Comparison of ENCODE assay signal across 23 cellular contexts in genomic region chr3:15436246-15436645, GRCh38.
"Had no signal": no experiment of that assay in that cellular context is flagged by ENCODE, and none has a peak within 500 bp of the region (broad histone marks: within the 10 kb centered on the region; RNA-seq: fewer than 3 reads in every experiment).

No MANE protein-coding gene starts in this region.

- DNase-seq: activated CD4-positive, alpha-beta T cell treated with anti-CD3 and anti-CD28 coated beads, Interleukin-2, amount 50 U/mL, for 1 hour; activated CD4-positive, CD25-positive, alpha-beta regulatory T cell treated with anti-CD3 and anti-CD28 coated beads, Interleukin-2, amount 50 U/mL, for 72 hours; activated CD8-positive, alpha-beta T cell treated with anti-CD3 and anti-CD28 coated beads for 36 hours; activated effector memory CD4-positive, alpha-beta T cell treated with Interleukin-2 at 50 U/mL for 16 hours; activated naive CD4-positive, alpha-beta T cell treated with Interleukin-2 at 50 U/mL for 16 hours; activated T-cell treated with anti-CD3 and anti-CD28 coated beads, Interleukin-2, amount 50 U/mL, for 48 hours; aorta; body of pancreas; heart right ventricle; kidney glomerular epithelial cell; left lung; lower lobe of right lung; mesendoderm; ovary; stimulated activated CD4-positive, alpha-beta T cell treated with anti-CD3 and anti-CD28 coated beads, Interleukin-1b, Interleukin-23, amount 100 ng/mL, for 48 hours; stimulated activated CD4-positive, alpha-beta T cell treated with anti-CD3 and anti-CD28 coated beads, Interleukin-4, amount 100 ng/mL, for 4 hours; stimulated activated CD8-positive, alpha-beta memory T cell treated with anti-CD3 and anti-CD28 coated beads, Interleukin-4, amount 100 ng/mL, for 48 hours; stimulated activated naive CD8-positive, alpha-beta T cell treated with anti-CD3 and anti-CD28 coated beads, Interleukin-15, amount 100 ng/mL, for 72 hours; T-helper 2 cell; thyroid gland; upper lobe of right lung had no signal

- ATAC-seq: activated CD8-positive, alpha-beta T cell treated with anti-CD3 and anti-CD28 coated beads for 36 hours; body of pancreas; gastroesophageal sphincter; heart right ventricle; left lung; lower lobe of right lung; stimulated activated memory B cell treated with anti-CD40 and anti-IgM and Interleukin-4, amounts not matched to agents 10 μg/mL and 1 μg/mL and 100 μg/mL, for 72 hours; stimulated activated naive CD8-positive, alpha-beta T cell treated with anti-CD3 and anti-CD28 coated beads, Interleukin-15, amount 100 ng/mL, for 72 hours; upper lobe of right lung had no signal
